In genomic region chr6:132054525-132054924, GRCh38 we compare ENCODE assay signal across 18 cellular contexts.
DNase-seq lines count a peak whose midpoint lies in the region; ATAC-seq, FAIRE-seq and TF ChIP-seq lines count a peak whose summit lies in the region.
"Had no signal": no experiment of that assay in that cellular context is flagged by ENCODE, and none has a peak within 500 bp of the region (broad histone marks: within the 10 kb centered on the region; RNA-seq: fewer than 3 reads in every experiment).

No MANE protein-coding gene starts in this region.

- H3K27ac Mint-ChIP-seq in activated naive CD4-positive, alpha-beta T cell treated with anti-CD3 and anti-CD28 coated beads, Interleukin-2, amount 50 U/mL, for 72 hours, result no peak overlapping the region
- no peak overlapping the region for H3K27ac Mint-ChIP-seq in nephron progenitor cell
- H3K27ac Mint-ChIP-seq: CD8-positive, alpha-beta T cell; immature natural killer cell; memory B cell; natural killer cell treated with Interleukin-12 subunit alpha and Interleukin-12 subunit beta and Interleukin-15 and Interleukin-18, amount 100 ng/mL, for 72 hours; stimulated activated naive CD8-positive, alpha-beta T cell treated with anti-CD3 and anti-CD28 coated beads, Interleukin-15, Interleukin-2, amounts not matched to agents 100 ng/mL and 50 ng/mL, for 24 hours had no signal

- no peak overlapping the region for H3K4me3 ChIP-seq in HepG2 (replicated peaks in 1 of 3; ENCODE audit: insufficient read depth in 1 of 3, low read depth in 2 of 3, low read length in 3 of 3)
- H3K4me3 ChIP-seq in right lobe of liver, result no peak overlapping the region
- H3K4me3 ChIP-seq in SJSA1, result no peak overlapping the region
- no peak overlapping the region for H3K4me3 ChIP-seq in fibroblast of lung (replicated peaks in 1 of 4; ENCODE audit: control extremely low read depth in 1 of 4, insufficient read depth in 1 of 4, low read depth in 3 of 4, low read length in 4 of 4)
- H3K4me3 ChIP-seq in esophagus squamous epithelium, result no peak overlapping the region

- WGBS in HepG2 (ENCODE audit: low lambda C conversion rate), result 24% methylated on average over 3 of the region's 3 CpGs
- 73% methylated on average over 3 of the region's 3 CpGs for WGBS in right lobe of liver (ENCODE audit: insufficient coverage, low coverage, low lambda C conversion rate, missing lambda C conversion rate)
- 76 to 84% methylated on average over 3 of the region's 3 CpGs for WGBS in esophagus squamous epithelium, 2 donors

- H3K27me3 ChIP-seq in HepG2 (ENCODE audit: control insufficient read depth in 1 of 2, insufficient read depth in 2 of 2, low read length in 2 of 2) (no peaks in the 10 kb centered on the region; a peak in 1 of 5 replicates), right lobe of liver (no peaks in the 10 kb centered on the region), SJSA1 (replicated peaks) (no peaks in the 10 kb centered on the region), fibroblast of lung (ENCODE audit: control insufficient read depth, insufficient read depth, low read length) (no peaks in the 10 kb centered on the region), esophagus squamous epithelium (no peaks in the 10 kb centered on the region)

- H3K79me2 ChIP-seq in HepG2 (ENCODE audit: insufficient read depth, low read length) (no peaks in the 10 kb centered on the region), fibroblast of lung (ENCODE audit: control insufficient read depth, insufficient read depth, low read length) (no peaks in the 10 kb centered on the region)

- H3K27ac ChIP-seq in HepG2 (ENCODE audit: extremely low read length, insufficient read depth, low read length), result no peak overlapping the region
- no peak overlapping the region for H3K27ac ChIP-seq in right lobe of liver
- H3K27ac ChIP-seq in SJSA1, result peak overlapping the region; percentile 37; the same call in 1 of the 2 replicates
- peak overlapping the region; percentile 46 for H3K27ac ChIP-seq in fibroblast of lung (ENCODE audit: insufficient read depth, low read length)
- H3K27ac ChIP-seq in esophagus squamous epithelium, result no peak overlapping the region

- ATAC-seq in HepG2 (no peak), right lobe of liver (no peak)
- no peak for ATAC-seq in activated naive CD4-positive, alpha-beta T cell treated with anti-CD3 and anti-CD28 coated beads, Interleukin-2, amount 50 U/mL, for 72 hours
- ATAC-seq: CD8-positive, alpha-beta T cell; natural killer cell treated with Interleukin-12 subunit alpha and Interleukin-12 subunit beta and Interleukin-15 and Interleukin-18, amount 100 ng/mL, for 72 hours had no signal

- in situ Hi-C loops in HepG2 (cut with HindIII; ENCODE audit: extremely low pct_ligation_motif_present, low pct_unique_long_range_greater_than_20kb), result no loop called here

- POLR2A ChIA-PET in HepG2 (lab: Yijun Ruan, JAX), result no interaction called here

- no peak overlapping the region for H2AFZ ChIP-seq in HepG2 (ENCODE audit: low read length)
- no peak overlapping the region for H2AFZ ChIP-seq in fibroblast of lung (ENCODE audit: low read length)

- DNase-seq in HepG2 (ENCODE audit: low spot score), result no peak
- no peak for DNase-seq in right lobe of liver
- no peak for DNase-seq in SJSA1 (ENCODE audit: low read depth in 1 of 2, low spot score in 2 of 2)
- peak; percentile 78 to 81 for DNase-seq in fibroblast of lung (ENCODE audit: low read depth in 2 of 2)
- no peak for DNase-seq in activated naive CD4-positive, alpha-beta T cell treated with anti-CD3 and anti-CD28 coated beads, Interleukin-2, amount 50 U/mL, for 72 hours (ENCODE audit: low spot score in 2 of 2)
- DNase-seq in nephron progenitor cell, result no peak
- DNase-seq in NCI-H82 treated with DMSO at 0.1 percent for 48 hours (lab: John Stamatoyannopoulos, UW; ENCODE audit: unreplicated experiment), result no peak
- no peak for DNase-seq in esophagus squamous epithelium (lab: John Stamatoyannopoulos, UW)
- DNase-seq: activated naive CD4-positive, alpha-beta T cell treated with anti-CD3 and anti-CD28 coated beads, Interleukin-2, amount 50 U/mL, for 16 hours; activated T-cell treated with anti-CD3 and anti-CD28 coated beads for 4 hours; CD8-positive, alpha-beta T cell; cerebellar nuclear complex; immature natural killer cell; NCI-H2029; NCI-H510A had no signal

- intact Hi-C loops in HepG2 (cut with micrococcal nuclease; ENCODE audit: unreplicated experiment), result no loop called here
- intact Hi-C loops in right lobe of liver (cut with DNase I), result no loop called here
- intact Hi-C loops in esophagus squamous epithelium (cut with DNase I), result no loop called here

- no peaks in the 10 kb centered on the region for H3K36me3 ChIP-seq in HepG2 (replicated peaks in 1 of 2; ENCODE audit: control insufficient read depth in 1 of 2, insufficient read depth in 2 of 2, low read length in 2 of 2)
- H3K36me3 ChIP-seq in right lobe of liver, result no peaks in the 10 kb centered on the region
- H3K36me3 ChIP-seq in SJSA1, result no peaks in the 10 kb centered on the region
- H3K36me3 ChIP-seq in fibroblast of lung (ENCODE audit: control insufficient read depth, insufficient read depth, low read length), result no peaks in the 10 kb centered on the region
- no peaks in the 10 kb centered on the region for H3K36me3 ChIP-seq in esophagus squamous epithelium

- FAIRE-seq in HepG2 (lab: Jason Lieb, UNC), result no peak

- no peaks in the 10 kb centered on the region for H3K4me1 Mint-ChIP-seq in nephron progenitor cell
- H3K4me1 Mint-ChIP-seq: immature natural killer cell, memory B cell had no signal

- TF ChIP-seq RAD21 in HepG2 (CRISPR knock-in tag; IDR thresholded peaks at IDR 0.05), result no peak

- 0 out of 2 replicates have a peak, but pooled peaks cover 6% of the 10 kb centered on the region for H3K4me1 ChIP-seq in HepG2 (ENCODE audit: insufficient read depth, low read length)
- H3K4me1 ChIP-seq in right lobe of liver, result no peaks in the 10 kb centered on the region
- peaks cover 22% of the 10 kb centered on the region for H3K4me1 ChIP-seq in SJSA1 (replicated peaks)
- peaks cover 16% of the 10 kb centered on the region for H3K4me1 ChIP-seq in fibroblast of lung (ENCODE audit: control insufficient read depth, extremely low read depth, insufficient read depth, low read length)
- H3K4me1 ChIP-seq in esophagus squamous epithelium, result no peaks in the 10 kb centered on the region

- H3K36me3 Mint-ChIP-seq in activated naive CD4-positive, alpha-beta T cell treated with anti-CD3 and anti-CD28 coated beads, Interleukin-2, amount 50 U/mL, for 72 hours, result no peaks in the 10 kb centered on the region
- H3K36me3 Mint-ChIP-seq in nephron progenitor cell (ENCODE audit: low read depth), result no peaks in the 10 kb centered on the region
- H3K36me3 Mint-ChIP-seq: CD8-positive, alpha-beta T cell; immature natural killer cell; natural killer cell treated with Interleukin-12 subunit alpha and Interleukin-12 subunit beta and Interleukin-15 and Interleukin-18, amount 100 ng/mL, for 72 hours had no signal

- H3K9ac ChIP-seq in HepG2 (ENCODE audit: insufficient read depth, low read depth, low read length) (no peak overlapping the region), fibroblast of lung (ENCODE audit: insufficient read depth, low read length) (no peak overlapping the region)

- H4K20me1 ChIP-seq in HepG2 (ENCODE audit: insufficient read depth, low read length), result no peaks in the 10 kb centered on the region
- no peaks in the 10 kb centered on the region for H4K20me1 ChIP-seq in fibroblast of lung (ENCODE audit: control insufficient read depth, extremely low read depth, insufficient read depth, low read length)

- no TSS peak for BruUV-seq in HepG2 (replicated peaks; lab: Mats Ljungman, UMichigan)

- H3K9me3 ChIP-seq in HepG2 (ENCODE audit: low read length) (no peaks in the 10 kb centered on the region), right lobe of liver (no peaks in the 10 kb centered on the region), SJSA1 (replicated peaks) (no peaks in the 10 kb centered on the region), fibroblast of lung (ENCODE audit: control insufficient read depth, insufficient read depth, low read depth, low read length) (no peaks in the 10 kb centered on the region), esophagus squamous epithelium (no peaks in the 10 kb centered on the region)

- no peak overlapping the region for H3K4me3 Mint-ChIP-seq in nephron progenitor cell
- H3K4me3 Mint-ChIP-seq: CD8-positive, alpha-beta T cell; immature natural killer cell; memory B cell; natural killer cell treated with Interleukin-12 subunit alpha and Interleukin-12 subunit beta and Interleukin-15 and Interleukin-18, amount 100 ng/mL, for 72 hours; stimulated activated naive CD8-positive, alpha-beta T cell treated with anti-CD3 and anti-CD28 coated beads, Interleukin-15, Interleukin-2, amounts not matched to agents 100 ng/mL and 50 ng/mL, for 24 hours had no signal

- CTCF ChIA-PET in HepG2 (lab: Yijun Ruan, JAX; ENCODE audit: low intra/inter-chr PET ratio, low total read pairs), result no interaction called here

- TF ChIP-seq EP300 in HepG2 (IDR thresholded peaks at IDR 0.05; ENCODE audit: low read depth in 2 of 2, low read length in 2 of 2) (no peak), HepG2 (CRISPR knock-in tag; IDR thresholded peaks at IDR 0.05; ENCODE audit: borderline replicate concordance) (no peak)

- peaks cover 0 to 10% of the 10 kb centered on the region in 2 donors for H3K9me3 Mint-ChIP-seq in activated naive CD4-positive, alpha-beta T cell treated with anti-CD3 and anti-CD28 coated beads, Interleukin-2, amount 50 U/mL, for 72 hours
- H3K9me3 Mint-ChIP-seq in nephron progenitor cell, result no peaks in the 10 kb centered on the region

- H3K4me2 ChIP-seq in HepG2 (ENCODE audit: low read depth, low read length) (no peak overlapping the region), fibroblast of lung (ENCODE audit: extremely low read depth, insufficient read depth, low read length) (peak overlapping the region; percentile 33)

- no peaks in the 10 kb centered on the region for H3K27me3 Mint-ChIP-seq in nephron progenitor cell (ENCODE audit: low read depth, poor library complexity)
- H3K27me3 Mint-ChIP-seq: memory B cell; natural killer cell treated with Interleukin-12 subunit alpha and Interleukin-12 subunit beta and Interleukin-15 and Interleukin-18, amount 100 ng/mL, for 72 hours; stimulated activated naive CD8-positive, alpha-beta T cell treated with anti-CD3 and anti-CD28 coated beads, Interleukin-15, Interleukin-2, amounts not matched to agents 100 ng/mL and 50 ng/mL, for 24 hours had no signal

- TF ChIP-seq CTCF in HepG2 (CRISPR knock-in tag; IDR thresholded peaks at IDR 0.05), result no peak
- TF ChIP-seq CTCF in right lobe of liver (IDR thresholded peaks at IDR 0.05), result no peak
- no peak for TF ChIP-seq CTCF in fibroblast of lung (conservative IDR thresholded peaks at IDR 0.05 in 1 of 2, IDR thresholded peaks at IDR 0.05 in 1 of 2; ENCODE audit: low read depth in 1 of 2, low read length in 2 of 2)
- no peak for TF ChIP-seq CTCF in nephron progenitor cell (IDR thresholded peaks at IDR 0.05)
- TF ChIP-seq CTCF in esophagus squamous epithelium (IDR thresholded peaks at IDR 0.05), result no peak

- TF ChIP-seq POLR2A in HepG2 (IDR thresholded peaks at IDR 0.05; ENCODE audit: insufficient read depth in 1 of 2, low read depth in 2 of 2, low read length in 2 of 2), result no peak
- no peak for TF ChIP-seq POLR2A in right lobe of liver (IDR thresholded peaks at IDR 0.05)
- no peak for TF ChIP-seq POLR2A in esophagus squamous epithelium (IDR thresholded peaks at IDR 0.05)

TF ChIP-seq in HepG2, 621 proteins besides CTCF, POLR2A, EP300 and RAD21 (continues in another document):
- TF ChIP-seq DR1 (CRISPR knock-in tag; IDR thresholded peaks at IDR 0.05), result no peak

Comparison
In these comparisons a context has a peak if more than half of its experiments do, and no peak if none do; other contexts are left out.
1. DNase-seq: peak in fibroblast of lung (2 of 2); none in HepG2 (single experiment), right lobe of liver (0 of 3), SJSA1 (0 of 2), activated naive CD4-positive, alpha-beta T cell treated with anti-CD3 and anti-CD28 coated beads, Interleukin-2, amount 50 U/mL, for 72 hours (0 of 2), nephron progenitor cell (single experiment), NCI-H82 treated with DMSO at 0.1 percent for 48 hours (single experiment) and esophagus squamous epithelium (single experiment).
2. H3K27ac ChIP-seq: peak in SJSA1 (single experiment) and fibroblast of lung (single experiment); none in HepG2 (single experiment), right lobe of liver (0 of 3) and esophagus squamous epithelium (0 of 4).